ENCODE assay signal across 11 cellular contexts in the genomic region with DNA sequence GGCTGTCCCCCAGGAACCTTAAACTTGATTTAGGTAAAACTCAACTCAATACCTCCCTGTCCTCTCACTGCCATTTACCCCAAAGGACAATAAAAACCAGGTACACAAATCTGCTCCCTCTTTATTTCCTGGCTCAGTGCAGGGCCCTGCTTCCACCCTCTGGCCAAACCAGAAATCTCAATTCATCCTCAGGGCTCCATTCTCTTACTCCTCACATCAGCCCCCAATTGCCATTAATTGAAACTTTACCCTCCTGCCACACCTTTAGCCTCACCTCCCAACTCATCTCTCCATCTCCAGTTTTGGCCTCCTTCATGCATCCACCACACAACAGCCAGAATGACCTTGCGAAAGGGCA. TPM values are rescaled to one million over a fixed set of nuclear protein-coding genes. Genes with fewer than 3 reads are reported as not detected.
A peak's percentile ranks its signal among the peaks of the same experiment; 100 is the strongest.
DNase-seq lines count a peak whose midpoint lies in the region; ATAC-seq and TF ChIP-seq lines count a peak whose summit lies in the region.
"Had no signal": no experiment of that assay in that cellular context is flagged by ENCODE, and none has a peak within 500 bp of the region (broad histone marks: within the 10 kb centered on the region; RNA-seq: fewer than 3 reads in every experiment).

No MANE protein-coding gene starts in this region.

- H3K27ac Mint-ChIP-seq in Caco-2 (ENCODE audit: unreplicated experiment) (peak overlapping the region; percentile 37), nephron (peak overlapping the region in 2 of 3 experiments; percentile 11 to 30)
- H3K27ac Mint-ChIP-seq in activated naive CD8-positive, alpha-beta T cell: peak overlapping the region; percentile 95

- TF ChIP-seq CTCF in Caco-2 (IDR thresholded peaks at IDR 0.05; ENCODE audit: insufficient read depth in 1 of 2, low read depth in 1 of 2, low read length in 1 of 2, severe bottlenecking in 1 of 2, unreplicated experiment in 1 of 2) (no peak), nephron (IDR thresholded peaks at IDR 0.05; ENCODE audit: unreplicated experiment in 3 of 3) (no peak)

- no peaks in the 10 kb centered on the region for H3K9me3 Mint-ChIP-seq in Caco-2 (ENCODE audit: unreplicated experiment)
- no peaks in the 10 kb centered on the region for H3K9me3 Mint-ChIP-seq in activated naive CD8-positive, alpha-beta T cell (ENCODE audit: low read depth)
- no peaks in the 10 kb centered on the region for H3K9me3 Mint-ChIP-seq in nephron

- no peak overlapping the region for H3K4me3 ChIP-seq in Caco-2 (ENCODE audit: low read depth, low read length)

- H3K4me1 ChIP-seq in Caco-2: no peaks in the 10 kb centered on the region

- ATAC-seq in HG02642 (IDR thresholded peaks at IDR 0.05; ENCODE audit: poor library complexity, unreplicated experiment) (peak; percentile 17), GM21367 (IDR thresholded peaks at IDR 0.05; ENCODE audit: unreplicated experiment) (no peak)

- no peak overlapping the region for H3K4me3 Mint-ChIP-seq in Caco-2 (ENCODE audit: unreplicated experiment)
- peak overlapping the region; percentile 75 for H3K4me3 Mint-ChIP-seq in activated naive CD8-positive, alpha-beta T cell
- no peak overlapping the region for H3K4me3 Mint-ChIP-seq in nephron

- no peak for DNase-seq in Caco-2
- no peak for DNase-seq in NCI-H524 (lab: John Stamatoyannopoulos, UW)
- DNase-seq in SK-N-DZ (ENCODE audit: low spot score): no peak
- DNase-seq in DMS114 treated with DMSO at 0.1 percent for 48 hours (lab: John Stamatoyannopoulos, UW; ENCODE audit: unreplicated experiment): no peak
- DNase-seq: DMS 273 treated with DMSO at 0.1 percent for 48 hours, NCI-H2171, SHP77 treated with DMSO at 0.1 percent for 48 hours had no signal

- H3K27me3 Mint-ChIP-seq in Caco-2 (ENCODE audit: insufficient read depth, unreplicated experiment): no peaks in the 10 kb centered on the region
- no peaks in the 10 kb centered on the region for H3K27me3 Mint-ChIP-seq in activated naive CD8-positive, alpha-beta T cell
- H3K27me3 Mint-ChIP-seq in nephron (ENCODE audit: low read depth): no peaks in the 10 kb centered on the region

- no peaks in the 10 kb centered on the region for H3K9me3 ChIP-seq in Caco-2

- no TSS peak for BruUV-seq in Caco-2 (replicated peaks; lab: Mats Ljungman, UMichigan)

- H3K27me3 ChIP-seq in Caco-2 (replicated peaks; ENCODE audit: control insufficient read depth, insufficient read depth, low read length): no peaks in the 10 kb centered on the region

- POLR2A ChIA-PET in Caco-2 (lab: Charles Lee): no interaction called here

- H3K36me3 ChIP-seq in Caco-2 (ENCODE audit: control insufficient read depth, insufficient read depth, low read length): no peaks in the 10 kb centered on the region

- intact Hi-C loops in Caco-2 (cut with micrococcal nuclease; ENCODE audit: unreplicated experiment): no loop called here

- H3K36me3 Mint-ChIP-seq in Caco-2 (ENCODE audit: insufficient read depth, unreplicated experiment) (peaks cover 11% of the 10 kb centered on the region), nephron (ENCODE audit: low read depth) (peaks cover 12% of the 10 kb centered on the region)
- peaks cover 5% of the 10 kb centered on the region for H3K36me3 Mint-ChIP-seq in activated naive CD8-positive, alpha-beta T cell

- CTCF ChIA-PET in Caco-2 (lab: Charles Lee): no interaction called here

- H3K4me1 Mint-ChIP-seq in Caco-2 (ENCODE audit: low read depth, unreplicated experiment) (peaks cover 10% of the 10 kb centered on the region), nephron (peaks cover 4% of the 10 kb centered on the region)
- peaks cover 68% of the 10 kb centered on the region for H3K4me1 Mint-ChIP-seq in activated naive CD8-positive, alpha-beta T cell (ENCODE audit: low read depth)

RNA-seq across cellular contexts. Expression of gene ZBTB2, which starts 10.5 kb away (rescaled TPM):
- 23.7 and 23.9 TPM in 2 replicates for total RNA-seq in Caco-2 (2022)
- polyA plus RNA-seq in SK-N-DZ (2014; cell fraction: cytosol; rRNA removed): 8.7 and 9.6 TPM in 2 replicates
- 4.3 and 4.9 TPM in 2 replicates for polyA plus RNA-seq in SK-N-DZ (2014; cell fraction: nucleus; rRNA removed)

Comparison
In these comparisons a context has a peak if more than half of its experiments do, and no peak if none do; other contexts are left out.
1. H3K27ac Mint-ChIP-seq: peak in every context shown above with its lines; median percentile 95 in activated naive CD8-positive, alpha-beta T cell; 37 in Caco-2; 20 in nephron.